Comparison of ENCODE assay signal across 28 cellular contexts in the genomic region with DNA sequence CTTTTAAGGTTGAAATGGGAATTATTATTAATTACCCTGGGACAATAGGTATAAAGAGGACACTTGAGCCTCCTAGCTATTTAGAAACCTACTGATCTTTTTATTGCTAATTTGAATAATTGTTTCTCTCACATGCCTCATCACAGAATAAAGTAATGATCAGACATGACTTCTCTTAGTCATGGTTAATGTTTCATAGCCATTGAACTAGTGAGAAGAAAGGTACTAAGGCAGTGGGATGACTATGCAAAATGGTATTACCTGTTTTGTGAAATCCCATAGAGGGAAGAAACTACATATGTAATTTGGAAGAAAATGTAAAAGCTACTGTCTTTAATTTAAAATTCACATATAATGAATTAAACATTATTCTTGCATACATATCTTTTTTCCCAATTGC.
"Had no signal": no experiment of that assay in that cellular context is flagged by ENCODE, and none has a peak within 500 bp of the region (broad histone marks: within the 10 kb centered on the region; RNA-seq: fewer than 3 reads in every experiment).

No MANE protein-coding gene starts in this region.

- H3K27ac Mint-ChIP-seq: naive B cell; natural killer cell; nephron progenitor cell; neural progenitor cell; progenitor cell of endocrine pancreas; stimulated activated effector memory CD8-positive, alpha-beta T cell treated with anti-CD3 and anti-CD28 coated beads, Interleukin-12 subunit alpha, Interleukin-12 subunit beta, amount 100 ng/mL, for 72 hours; stimulated activated naive CD8-positive, alpha-beta T cell treated with anti-CD3 and anti-CD28 coated beads, Interleukin-15, Interleukin-2, amounts not matched to agents 100 ng/mL and 50 ng/mL, for 24 hours had no signal

- H3K9me3 ChIP-seq: heart left ventricle, lower lobe of right lung, neutrophil, ovary, sigmoid colon, suprapubic skin, thoracic aorta, tibial artery, uterus had no signal

- H3K4me1 Mint-ChIP-seq: naive B cell; natural killer cell; neural progenitor cell; stimulated activated effector memory CD8-positive, alpha-beta T cell treated with anti-CD3 and anti-CD28 coated beads, Interleukin-12 subunit alpha, Interleukin-12 subunit beta, amount 100 ng/mL, for 72 hours had no signal

- ATAC-seq: heart left ventricle; left cardiac atrium; left lobe of liver; lower lobe of right lung; natural killer cell; right cardiac atrium; stimulated activated effector memory CD8-positive, alpha-beta T cell treated with anti-CD3 and anti-CD28 coated beads, Interleukin-12 subunit alpha, Interleukin-12 subunit beta, amount 100 ng/mL, for 72 hours had no signal

- H3K4me1 ChIP-seq: heart left ventricle, lower lobe of right lung, neural progenitor cell, sigmoid colon, spleen, suprapubic skin, tibial artery, uterus had no signal

- FAIRE-seq: small intestine had no signal

- H3K9ac ChIP-seq: neural progenitor cell had no signal

- H2AFZ ChIP-seq: neural progenitor cell had no signal

- H3K4me2 ChIP-seq: neural progenitor cell had no signal

- H3K36me3 Mint-ChIP-seq: naive B cell; natural killer cell; neural progenitor cell; stimulated activated effector memory CD8-positive, alpha-beta T cell treated with anti-CD3 and anti-CD28 coated beads, Interleukin-12 subunit alpha, Interleukin-12 subunit beta, amount 100 ng/mL, for 72 hours had no signal

- H3K4me3 ChIP-seq: heart left ventricle, lower lobe of right lung, neural progenitor cell, ovary, sigmoid colon, spleen, suprapubic skin, thoracic aorta, tibial artery, uterus had no signal

- DNase-seq: heart left ventricle; islet precursor cell; left cardiac atrium; lower lobe of right lung; mammary epithelial cell; mesenchymal stem cell; naive B cell; natural killer cell; nephron progenitor cell; occipital lobe; ovary; right cardiac atrium; sigmoid colon; small intestine; spleen; stimulated activated CD4-positive, alpha-beta T cell treated with anti-CD3 and anti-CD28 coated beads, Interleukin-4, amount 100 ng/mL, for 24 hours; stimulated activated naive CD4-positive, alpha-beta T cell; tibial artery; trophoblast cell; uterus had no signal

- H3K9me3 Mint-ChIP-seq: neural progenitor cell had no signal

- H3K27me3 Mint-ChIP-seq: naive B cell; progenitor cell of endocrine pancreas; stimulated activated naive CD8-positive, alpha-beta T cell treated with anti-CD3 and anti-CD28 coated beads, Interleukin-15, Interleukin-2, amounts not matched to agents 100 ng/mL and 50 ng/mL, for 24 hours had no signal

- H3K27ac ChIP-seq: heart left ventricle, lower lobe of right lung, neural progenitor cell, neutrophil, ovary, sigmoid colon, spleen, suprapubic skin, thoracic aorta, tibial artery, uterus had no signal

- H3K27me3 ChIP-seq: heart left ventricle, neural progenitor cell, neutrophil, ovary, sigmoid colon, spleen, suprapubic skin, tibial artery, uterus had no signal

- H3K4me3 Mint-ChIP-seq: naive B cell; natural killer cell; nephron progenitor cell; neural progenitor cell; stimulated activated effector memory CD8-positive, alpha-beta T cell treated with anti-CD3 and anti-CD28 coated beads, Interleukin-12 subunit alpha, Interleukin-12 subunit beta, amount 100 ng/mL, for 72 hours; stimulated activated naive CD8-positive, alpha-beta T cell treated with anti-CD3 and anti-CD28 coated beads, Interleukin-15, Interleukin-2, amounts not matched to agents 100 ng/mL and 50 ng/mL, for 24 hours had no signal

- H3K36me3 ChIP-seq: heart left ventricle, lower lobe of right lung, neural progenitor cell, neutrophil, ovary, sigmoid colon, spleen, suprapubic skin, thoracic aorta, tibial artery, uterus had no signal
